9 cellular contexts compared by ENCODE assay signal in the genomic region with DNA sequence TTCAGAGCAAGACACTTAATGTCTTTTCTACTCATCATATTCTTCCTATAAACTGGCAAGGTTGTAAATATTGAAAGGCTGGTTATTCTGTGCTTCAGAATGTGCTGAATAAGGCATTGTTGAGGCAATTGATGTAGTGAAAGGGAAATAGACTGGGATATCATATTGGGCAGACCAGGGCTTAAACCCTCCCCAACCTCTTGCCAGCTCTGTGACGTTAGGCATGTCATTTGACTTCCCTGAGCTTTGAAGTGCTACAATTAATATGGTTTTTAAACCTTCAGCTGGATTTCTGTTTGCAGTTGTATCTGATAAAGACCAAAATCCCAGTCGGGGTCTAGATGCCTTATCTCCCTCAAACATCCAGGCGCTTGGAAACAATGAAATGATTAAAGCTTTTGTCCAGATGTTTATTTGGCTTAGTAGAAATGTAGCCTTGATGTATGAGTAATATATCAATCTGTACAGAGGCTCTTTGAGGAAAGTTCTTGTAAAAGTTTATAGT.
DNase-seq lines count a peak whose midpoint lies in the region; ATAC-seq and TF ChIP-seq lines count a peak whose summit lies in the region.
"Had no signal": no experiment of that assay in that cellular context is flagged by ENCODE, and none has a peak within 500 bp of the region (broad histone marks: within the 10 kb centered on the region; RNA-seq: fewer than 3 reads in every experiment).

No MANE protein-coding gene starts in this region.

- H3K36me3 Mint-ChIP-seq in progenitor cell of endocrine pancreas (ENCODE audit: insufficient read depth), result peaks cover 3% of the 10 kb centered on the region

- H3K4me1 Mint-ChIP-seq in progenitor cell of endocrine pancreas (ENCODE audit: low read depth), result peaks cover 25% of the 10 kb centered on the region

- H3K9me3 Mint-ChIP-seq in progenitor cell of endocrine pancreas (ENCODE audit: low read depth), result no peaks in the 10 kb centered on the region

- no peak for ATAC-seq in HG02678 (IDR thresholded peaks at IDR 0.05; ENCODE audit: unreplicated experiment)

- DNase-seq in NCI-H2029 treated with DMSO at 0.1 percent for 48 hours (lab: John Stamatoyannopoulos, UW) (peak; percentile 33), NCI-H2029 (lab: John Stamatoyannopoulos, UW) (no peak), LoVo (ENCODE audit: low spot score) (peak; percentile 44), coronary artery (ENCODE audit: low spot score) (no peak), progenitor cell of endocrine pancreas (ENCODE audit: low spot score, unreplicated experiment) (no peak), D341Med (ENCODE audit: low spot score) (no peak), NK-92 (lab: John Stamatoyannopoulos, UW; ENCODE audit: unreplicated experiment) (no peak)
- DNase-seq: SIG-M5 had no signal

- peak overlapping the region; percentile 0 to 58 for H3K27ac ChIP-seq in coronary artery

- TF ChIP-seq CTCF in coronary artery (IDR thresholded peaks at IDR 0.05) (no peak), progenitor cell of endocrine pancreas (IDR thresholded peaks at IDR 0.05; ENCODE audit: unreplicated experiment) (no peak)

- H3K27me3 Mint-ChIP-seq in progenitor cell of endocrine pancreas, result no peaks in the 10 kb centered on the region

- no peak overlapping the region for H3K4me3 Mint-ChIP-seq in progenitor cell of endocrine pancreas (ENCODE audit: low read depth)

- peak overlapping the region; percentile 29 for H3K27ac Mint-ChIP-seq in progenitor cell of endocrine pancreas

- no peak overlapping the region for H3K4me3 ChIP-seq in coronary artery

Comparison
In these comparisons a context has a peak if more than half of its experiments do, and no peak if none do; other contexts are left out.
1. DNase-seq: peak in NCI-H2029 treated with DMSO at 0.1 percent for 48 hours (single experiment) and LoVo (single experiment); none in NCI-H2029 (single experiment), coronary artery (single experiment), progenitor cell of endocrine pancreas (single experiment), D341Med (single experiment) and NK-92 (single experiment).